In the genomic region with DNA sequence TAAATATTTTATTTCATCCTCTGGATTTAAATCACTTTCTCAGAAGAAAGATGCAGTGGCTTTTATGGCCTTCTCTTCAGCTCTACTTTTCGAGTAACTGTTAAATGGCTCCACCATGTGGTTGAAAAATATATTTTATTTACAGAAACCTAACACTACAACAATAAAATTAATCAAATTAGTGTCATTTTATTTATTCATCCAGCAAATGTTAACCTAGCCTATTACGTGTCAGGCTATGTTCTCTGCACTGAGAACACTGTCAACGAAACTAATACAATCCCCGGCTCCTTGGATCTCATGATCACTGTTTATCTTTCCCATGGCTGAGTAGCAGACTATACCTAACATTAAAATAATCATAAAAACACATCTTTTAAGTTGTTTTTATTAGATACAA, we compare ENCODE assay signal across 1 cellular context.
TF ChIP-seq lines count a peak whose summit lies in the region.

No MANE protein-coding gene starts in this region.

TF ChIP-seq in GM23338, 12 proteins besides CTCF, POLR2A, EP300 and RAD21 (continued from another document):
- TF ChIP-seq ZNF462 (CRISPR knock-in tag; IDR thresholded peaks at IDR 0.05) (no peak), STAT1 (IDR thresholded peaks at IDR 0.05; ENCODE audit: unreplicated experiment) (no peak), NANOG (IDR thresholded peaks at IDR 0.05; ENCODE audit: borderline replicate concordance) (no peak), JUNB (IDR thresholded peaks at IDR 0.05; ENCODE audit: unreplicated experiment) (no peak), EZH2 (IDR thresholded peaks at IDR 0.05; ENCODE audit: low read depth, unreplicated experiment) (no peak), ZNF331 (CRISPR knock-in tag; IDR thresholded peaks at IDR 0.05; ENCODE audit: low read depth) (no peak), POLR2AphosphoS5 (IDR thresholded peaks at IDR 0.05; ENCODE audit: low read depth) (no peak), ETS1 (IDR thresholded peaks at IDR 0.05) (no peak), ZNF114 (CRISPR knock-in tag; IDR thresholded peaks at IDR 0.05) (no peak)
- TF ChIP-seq, protein P1, sequence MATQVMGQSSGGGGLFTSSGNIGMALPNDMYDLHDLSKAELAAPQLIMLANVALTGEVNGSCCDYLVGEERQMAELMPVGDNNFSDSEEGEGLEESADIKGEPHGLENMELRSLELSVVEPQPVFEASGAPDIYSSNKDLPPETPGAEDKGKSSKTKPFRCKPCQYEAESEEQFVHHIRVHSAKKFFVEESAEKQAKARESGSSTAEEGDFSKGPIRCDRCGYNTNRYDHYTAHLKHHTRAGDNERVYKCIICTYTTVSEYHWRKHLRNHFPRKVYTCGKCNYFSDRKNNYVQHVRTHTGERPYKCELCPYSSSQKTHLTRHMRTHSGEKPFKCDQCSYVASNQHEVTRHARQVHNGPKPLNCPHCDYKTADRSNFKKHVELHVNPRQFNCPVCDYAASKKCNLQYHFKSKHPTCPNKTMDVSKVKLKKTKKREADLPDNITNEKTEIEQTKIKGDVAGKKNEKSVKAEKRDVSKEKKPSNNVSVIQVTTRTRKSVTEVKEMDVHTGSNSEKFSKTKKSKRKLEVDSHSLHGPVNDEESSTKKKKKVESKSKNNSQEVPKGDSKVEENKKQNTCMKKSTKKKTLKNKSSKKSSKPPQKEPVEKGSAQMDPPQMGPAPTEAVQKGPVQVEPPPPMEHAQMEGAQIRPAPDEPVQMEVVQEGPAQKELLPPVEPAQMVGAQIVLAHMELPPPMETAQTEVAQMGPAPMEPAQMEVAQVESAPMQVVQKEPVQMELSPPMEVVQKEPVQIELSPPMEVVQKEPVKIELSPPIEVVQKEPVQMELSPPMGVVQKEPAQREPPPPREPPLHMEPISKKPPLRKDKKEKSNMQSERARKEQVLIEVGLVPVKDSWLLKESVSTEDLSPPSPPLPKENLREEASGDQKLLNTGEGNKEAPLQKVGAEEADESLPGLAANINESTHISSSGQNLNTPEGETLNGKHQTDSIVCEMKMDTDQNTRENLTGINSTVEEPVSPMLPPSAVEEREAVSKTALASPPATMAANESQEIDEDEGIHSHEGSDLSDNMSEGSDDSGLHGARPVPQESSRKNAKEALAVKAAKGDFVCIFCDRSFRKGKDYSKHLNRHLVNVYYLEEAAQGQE (IDR thresholded peaks at IDR 0.05; ENCODE audit: unreplicated experiment): no peak
